In the genomic region with DNA sequence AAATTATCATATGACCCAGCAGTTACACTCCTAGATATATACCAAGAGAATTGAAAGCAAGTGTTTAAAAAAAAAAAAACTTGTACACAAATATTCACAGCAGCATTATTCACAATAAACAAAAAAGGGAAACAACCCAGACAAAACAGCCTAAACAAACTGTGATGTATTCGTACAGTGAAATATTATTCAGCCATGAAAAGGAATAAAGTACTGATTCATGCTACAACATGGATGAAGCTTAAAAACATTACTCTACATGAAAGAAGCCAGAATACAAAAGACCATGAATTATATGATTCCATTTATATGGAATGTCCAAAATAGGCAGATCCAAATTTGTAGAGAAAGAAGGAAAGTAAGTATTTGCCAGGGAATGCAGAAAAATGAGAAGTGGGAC, we compare ENCODE assay signal across 11 cellular contexts.
"Had no signal": no experiment of that assay in that cellular context is flagged by ENCODE, and none has a peak within 500 bp of the region (broad histone marks: within the 10 kb centered on the region; RNA-seq: fewer than 3 reads in every experiment).

No MANE protein-coding gene starts in this region.

- H3K4me1 ChIP-seq: HAP-1 had no signal

- H3K27ac ChIP-seq: GM23248 had no signal

- H3K9me3 ChIP-seq: HAP-1 had no signal

- H3K4me2 ChIP-seq: GM23338 had no signal

- FAIRE-seq: H1, H54 had no signal

- H3K9ac ChIP-seq: GM23248 had no signal

- ATAC-seq: GM23338, HCT116 had no signal

- H2AFZ ChIP-seq: GM23248, GM23338 had no signal

- DNase-seq: GM23248, GOT3, H7, H9, HCEC 1CT, HFFc6 had no signal

- H3K4me3 ChIP-seq: GM23248, GM23338, HAP-1 had no signal

- H3K36me3 ChIP-seq: HAP-1 had no signal
